Comparison of ENCODE assay signal across 13 cellular contexts in genomic region chr6:69887026-69887425, GRCh38. TPM values are rescaled to one million over a fixed set of nuclear protein-coding genes. Genes with fewer than 3 reads are reported as not detected.
A peak's percentile ranks its signal among the peaks of the same experiment; 100 is the strongest.
DNase-seq lines count a peak whose midpoint lies in the region; ATAC-seq lines count a peak whose summit lies in the region.
"Had no signal": no experiment of that assay in that cellular context is flagged by ENCODE, and none has a peak within 500 bp of the region (broad histone marks: within the 10 kb centered on the region; RNA-seq: fewer than 3 reads in every experiment).

No MANE protein-coding gene starts in this region.

- H3K27ac Mint-ChIP-seq in IgD-negative memory B cell (peak overlapping the region in 2 of 3 donors; percentile 26 to 80), naive B cell (peak overlapping the region; percentile 96 to 100 (median 98))

- H3K4me1 Mint-ChIP-seq in IgD-negative memory B cell (peaks cover 30 to 45% (median 37%) of the 10 kb centered on the region in 3 donors), naive B cell (peaks cover 49 to 95% (median 69%) of the 10 kb centered on the region in 3 donors)

- peak overlapping the region in 1 of 4 donors; percentile 52 for H3K4me3 Mint-ChIP-seq in IgD-negative memory B cell
- H3K4me3 Mint-ChIP-seq in naive B cell: peak overlapping the region; percentile 12 to 80 (median 64)

- peak; percentile 51 for ATAC-seq in GM18519 (IDR thresholded peaks at IDR 0.05; ENCODE audit: low FRiP score, unreplicated experiment)
- peak; percentile 40 for ATAC-seq in GM21825 (IDR thresholded peaks at IDR 0.05; ENCODE audit: unreplicated experiment)
- ATAC-seq in naive B cell (ENCODE audit: low read depth in 2 of 2): peak; percentile 94
- ATAC-seq in left cardiac atrium: no peak
- ATAC-seq in HG03196 (IDR thresholded peaks at IDR 0.05; ENCODE audit: unreplicated experiment): no peak
- ATAC-seq: upper lobe of right lung had no signal

- H3K36me3 Mint-ChIP-seq in IgD-negative memory B cell (peaks cover 39% of the 10 kb centered on the region), naive B cell (peaks cover 26 to 57% of the 10 kb centered on the region in 2 donors)

- peaks cover 0 to 3% (median 1%) of the 10 kb centered on the region in 3 donors for H3K9me3 Mint-ChIP-seq in IgD-negative memory B cell
- H3K9me3 Mint-ChIP-seq in naive B cell: peaks cover 2 to 22% (median 5%) of the 10 kb centered on the region in 7 donors

- H3K27me3 Mint-ChIP-seq in IgD-negative memory B cell: no peaks in the 10 kb centered on the region
- H3K27me3 Mint-ChIP-seq in naive B cell: no peaks in the 10 kb centered on the region

- intact Hi-C loops in left cardiac atrium (cut with DNase I): no loop called here

- peak; percentile 61 for DNase-seq in naive B cell
- no peak for DNase-seq in left cardiac atrium
- DNase-seq in NCI-H524 (lab: John Stamatoyannopoulos, UW): no peak
- no peak for DNase-seq in NCI-H1105 treated with DMSO at 0.1 percent for 48 hours (lab: John Stamatoyannopoulos, UW)
- DNase-seq: NCI-H1092, NCI-H345, ovary, spleen, upper lobe of right lung had no signal

RNA-seq across cellular contexts. Expression of gene COL19A1, which starts 20.7 kb away (rescaled TPM):
- polyA plus RNA-seq in IgD-negative memory B cell: 5.3 TPM
- polyA plus RNA-seq in naive B cell (ENCODE audit: low read depth in 6 of 6): 10 to 100 TPM; 14.1 to 47.3 (median 31.9) TPM
- total RNA-seq in left cardiac atrium: 1 to 10 TPM; 1.9 to 2.5 TPM
- total RNA-seq: upper lobe of right lung had no signal

Comparison
In these comparisons a context has a peak if more than half of its experiments do, and no peak if none do; other contexts are left out.
1. ATAC-seq: peak in GM18519 (single experiment), GM21825 (single experiment) and naive B cell (2 of 2); none in left cardiac atrium (0 of 2) and HG03196 (single experiment).